ENCODE assay signal across 1 cellular context in the genomic region with DNA sequence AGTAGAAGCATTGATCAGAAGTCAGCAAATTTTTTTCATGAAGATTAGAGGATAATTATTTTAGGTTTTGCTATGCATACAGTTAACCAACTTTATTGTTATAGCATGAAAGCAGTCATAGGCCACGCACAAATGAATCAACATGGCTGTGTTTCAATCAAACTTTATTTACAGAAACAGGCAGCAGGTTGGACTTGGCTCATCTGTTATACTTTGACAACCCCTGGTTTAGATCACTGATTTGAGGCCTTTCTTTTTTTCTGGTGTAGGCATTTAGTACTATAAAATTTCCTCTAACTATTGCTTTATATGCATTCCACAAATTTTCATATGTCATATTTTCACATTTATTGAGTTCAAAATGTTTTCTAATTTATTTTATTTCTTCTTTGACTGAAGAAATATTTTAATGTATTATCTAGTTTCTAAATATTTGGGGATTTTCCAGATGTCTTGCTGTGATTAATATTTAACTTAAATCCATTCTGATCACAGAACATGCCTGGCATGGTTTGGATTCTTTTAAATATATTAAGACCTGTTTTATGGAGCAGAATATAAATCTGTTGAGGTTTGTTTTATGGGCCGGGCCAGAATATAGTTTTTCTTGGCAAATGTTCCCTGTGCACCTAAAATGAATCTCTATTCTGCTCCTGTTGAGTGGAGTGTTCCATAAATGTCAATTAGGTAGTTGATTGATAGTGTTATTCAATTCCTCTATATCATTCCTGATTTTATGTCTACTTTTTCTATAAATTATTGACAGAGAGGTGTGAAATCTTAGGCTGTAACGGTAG.
TF ChIP-seq lines count a peak whose summit lies in the region.

No MANE protein-coding gene starts in this region.

TF ChIP-seq in GM23338, 12 proteins besides CTCF, POLR2A, EP300 and RAD21:
- TF ChIP-seq, protein P1, sequence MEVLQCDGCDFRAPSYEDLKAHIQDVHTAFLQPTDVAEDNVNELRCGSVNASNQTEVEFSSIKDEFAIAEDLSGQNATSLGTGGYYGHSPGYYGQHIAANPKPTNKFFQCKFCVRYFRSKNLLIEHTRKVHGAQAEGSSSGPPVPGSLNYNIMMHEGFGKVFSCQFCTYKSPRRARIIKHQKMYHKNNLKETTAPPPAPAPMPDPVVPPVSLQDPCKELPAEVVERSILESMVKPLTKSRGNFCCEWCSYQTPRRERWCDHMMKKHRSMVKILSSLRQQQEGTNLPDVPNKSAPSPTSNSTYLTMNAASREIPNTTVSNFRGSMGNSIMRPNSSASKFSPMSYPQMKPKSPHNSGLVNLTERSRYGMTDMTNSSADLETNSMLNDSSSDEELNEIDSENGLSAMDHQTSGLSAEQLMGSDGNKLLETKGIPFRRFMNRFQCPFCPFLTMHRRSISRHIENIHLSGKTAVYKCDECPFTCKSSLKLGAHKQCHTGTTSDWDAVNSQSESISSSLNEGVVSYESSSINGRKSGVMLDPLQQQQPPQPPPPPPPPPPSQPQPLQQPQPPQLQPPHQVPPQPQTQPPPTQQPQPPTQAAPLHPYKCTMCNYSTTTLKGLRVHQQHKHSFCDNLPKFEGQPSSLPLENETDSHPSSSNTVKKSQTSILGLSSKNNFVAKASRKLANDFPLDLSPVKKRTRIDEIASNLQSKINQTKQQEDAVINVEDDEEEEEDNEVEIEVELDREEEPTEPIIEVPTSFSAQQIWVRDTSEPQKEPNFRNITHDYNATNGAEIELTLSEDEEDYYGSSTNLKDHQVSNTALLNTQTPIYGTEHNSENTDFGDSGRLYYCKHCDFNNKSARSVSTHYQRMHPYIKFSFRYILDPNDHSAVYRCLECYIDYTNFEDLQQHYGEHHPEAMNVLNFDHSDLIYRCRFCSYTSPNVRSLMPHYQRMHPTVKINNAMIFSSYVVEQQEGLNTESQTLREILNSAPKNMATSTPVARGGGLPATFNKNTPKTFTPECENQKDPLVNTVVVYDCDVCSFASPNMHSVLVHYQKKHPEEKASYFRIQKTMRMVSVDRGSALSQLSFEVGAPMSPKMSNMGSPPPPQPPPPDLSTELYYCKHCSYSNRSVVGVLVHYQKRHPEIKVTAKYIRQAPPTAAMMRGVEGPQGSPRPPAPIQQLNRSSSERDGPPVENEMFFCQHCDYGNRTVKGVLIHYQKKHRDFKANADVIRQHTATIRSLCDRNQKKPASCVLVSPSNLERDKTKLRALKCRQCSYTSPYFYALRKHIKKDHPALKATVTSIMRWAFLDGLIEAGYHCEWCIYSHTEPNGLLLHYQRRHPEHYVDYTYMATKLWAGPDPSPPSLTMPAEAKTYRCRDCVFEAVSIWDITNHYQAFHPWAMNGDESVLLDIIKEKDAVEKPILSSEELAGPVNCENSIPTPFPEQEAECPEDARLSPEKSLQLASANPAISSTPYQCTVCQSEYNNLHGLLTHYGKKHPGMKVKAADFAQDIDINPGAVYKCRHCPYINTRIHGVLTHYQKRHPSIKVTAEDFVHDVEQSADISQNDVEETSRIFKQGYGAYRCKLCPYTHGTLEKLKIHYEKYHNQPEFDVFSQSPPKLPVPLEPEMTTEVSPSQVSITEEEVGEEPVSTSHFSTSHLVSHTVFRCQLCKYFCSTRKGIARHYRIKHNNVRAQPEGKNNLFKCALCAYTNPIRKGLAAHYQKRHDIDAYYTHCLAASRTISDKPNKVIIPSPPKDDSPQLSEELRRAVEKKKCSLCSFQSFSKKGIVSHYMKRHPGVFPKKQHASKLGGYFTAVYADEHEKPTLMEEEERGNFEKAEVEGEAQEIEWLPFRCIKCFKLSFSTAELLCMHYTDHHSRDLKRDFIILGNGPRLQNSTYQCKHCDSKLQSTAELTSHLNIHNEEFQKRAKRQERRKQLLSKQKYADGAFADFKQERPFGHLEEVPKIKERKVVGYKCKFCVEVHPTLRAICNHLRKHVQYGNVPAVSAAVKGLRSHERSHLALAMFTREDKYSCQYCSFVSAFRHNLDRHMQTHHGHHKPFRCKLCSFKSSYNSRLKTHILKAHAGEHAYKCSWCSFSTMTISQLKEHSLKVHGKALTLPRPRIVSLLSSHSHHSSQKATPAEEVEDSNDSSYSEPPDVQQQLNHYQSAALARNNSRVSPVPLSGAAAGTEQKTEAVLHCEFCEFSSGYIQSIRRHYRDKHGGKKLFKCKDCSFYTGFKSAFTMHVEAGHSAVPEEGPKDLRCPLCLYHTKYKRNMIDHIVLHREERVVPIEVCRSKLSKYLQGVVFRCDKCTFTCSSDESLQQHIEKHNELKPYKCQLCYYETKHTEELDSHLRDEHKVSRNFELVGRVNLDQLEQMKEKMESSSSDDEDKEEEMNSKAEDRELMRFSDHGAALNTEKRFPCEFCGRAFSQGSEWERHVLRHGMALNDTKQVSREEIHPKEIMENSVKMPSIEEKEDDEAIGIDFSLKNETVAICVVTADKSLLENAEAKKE (CRISPR knock-in tag; IDR thresholded peaks at IDR 0.05): no peak
- TF ChIP-seq POLR2AphosphoS5 (IDR thresholded peaks at IDR 0.05; ENCODE audit: low read depth) (no peak), EZH2phosphoT487 (IDR thresholded peaks at IDR 0.05; ENCODE audit: unreplicated experiment) (no peak), JUNB (IDR thresholded peaks at IDR 0.05; ENCODE audit: unreplicated experiment) (no peak), ZNF114 (CRISPR knock-in tag; IDR thresholded peaks at IDR 0.05) (no peak), STAT1 (IDR thresholded peaks at IDR 0.05; ENCODE audit: unreplicated experiment) (no peak), CREB1 (CRISPR knock-in tag; IDR thresholded peaks at IDR 0.05; ENCODE audit: low read depth) (no peak), EZH2 (IDR thresholded peaks at IDR 0.05; ENCODE audit: low read depth, unreplicated experiment) (no peak), ZNF331 (CRISPR knock-in tag; IDR thresholded peaks at IDR 0.05; ENCODE audit: low read depth) (no peak), NANOG (IDR thresholded peaks at IDR 0.05; ENCODE audit: borderline replicate concordance) (no peak)
- TF ChIP-seq, protein P2, sequence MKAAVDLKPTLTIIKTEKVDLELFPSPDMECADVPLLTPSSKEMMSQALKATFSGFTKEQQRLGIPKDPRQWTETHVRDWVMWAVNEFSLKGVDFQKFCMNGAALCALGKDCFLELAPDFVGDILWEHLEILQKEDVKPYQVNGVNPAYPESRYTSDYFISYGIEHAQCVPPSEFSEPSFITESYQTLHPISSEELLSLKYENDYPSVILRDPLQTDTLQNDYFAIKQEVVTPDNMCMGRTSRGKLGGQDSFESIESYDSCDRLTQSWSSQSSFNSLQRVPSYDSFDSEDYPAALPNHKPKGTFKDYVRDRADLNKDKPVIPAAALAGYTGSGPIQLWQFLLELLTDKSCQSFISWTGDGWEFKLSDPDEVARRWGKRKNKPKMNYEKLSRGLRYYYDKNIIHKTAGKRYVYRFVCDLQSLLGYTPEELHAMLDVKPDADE (IDR thresholded peaks at IDR 0.05): no peak
- TF ChIP-seq, protein P3, sequence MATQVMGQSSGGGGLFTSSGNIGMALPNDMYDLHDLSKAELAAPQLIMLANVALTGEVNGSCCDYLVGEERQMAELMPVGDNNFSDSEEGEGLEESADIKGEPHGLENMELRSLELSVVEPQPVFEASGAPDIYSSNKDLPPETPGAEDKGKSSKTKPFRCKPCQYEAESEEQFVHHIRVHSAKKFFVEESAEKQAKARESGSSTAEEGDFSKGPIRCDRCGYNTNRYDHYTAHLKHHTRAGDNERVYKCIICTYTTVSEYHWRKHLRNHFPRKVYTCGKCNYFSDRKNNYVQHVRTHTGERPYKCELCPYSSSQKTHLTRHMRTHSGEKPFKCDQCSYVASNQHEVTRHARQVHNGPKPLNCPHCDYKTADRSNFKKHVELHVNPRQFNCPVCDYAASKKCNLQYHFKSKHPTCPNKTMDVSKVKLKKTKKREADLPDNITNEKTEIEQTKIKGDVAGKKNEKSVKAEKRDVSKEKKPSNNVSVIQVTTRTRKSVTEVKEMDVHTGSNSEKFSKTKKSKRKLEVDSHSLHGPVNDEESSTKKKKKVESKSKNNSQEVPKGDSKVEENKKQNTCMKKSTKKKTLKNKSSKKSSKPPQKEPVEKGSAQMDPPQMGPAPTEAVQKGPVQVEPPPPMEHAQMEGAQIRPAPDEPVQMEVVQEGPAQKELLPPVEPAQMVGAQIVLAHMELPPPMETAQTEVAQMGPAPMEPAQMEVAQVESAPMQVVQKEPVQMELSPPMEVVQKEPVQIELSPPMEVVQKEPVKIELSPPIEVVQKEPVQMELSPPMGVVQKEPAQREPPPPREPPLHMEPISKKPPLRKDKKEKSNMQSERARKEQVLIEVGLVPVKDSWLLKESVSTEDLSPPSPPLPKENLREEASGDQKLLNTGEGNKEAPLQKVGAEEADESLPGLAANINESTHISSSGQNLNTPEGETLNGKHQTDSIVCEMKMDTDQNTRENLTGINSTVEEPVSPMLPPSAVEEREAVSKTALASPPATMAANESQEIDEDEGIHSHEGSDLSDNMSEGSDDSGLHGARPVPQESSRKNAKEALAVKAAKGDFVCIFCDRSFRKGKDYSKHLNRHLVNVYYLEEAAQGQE (IDR thresholded peaks at IDR 0.05; ENCODE audit: unreplicated experiment): no peak
